In the genomic region with DNA sequence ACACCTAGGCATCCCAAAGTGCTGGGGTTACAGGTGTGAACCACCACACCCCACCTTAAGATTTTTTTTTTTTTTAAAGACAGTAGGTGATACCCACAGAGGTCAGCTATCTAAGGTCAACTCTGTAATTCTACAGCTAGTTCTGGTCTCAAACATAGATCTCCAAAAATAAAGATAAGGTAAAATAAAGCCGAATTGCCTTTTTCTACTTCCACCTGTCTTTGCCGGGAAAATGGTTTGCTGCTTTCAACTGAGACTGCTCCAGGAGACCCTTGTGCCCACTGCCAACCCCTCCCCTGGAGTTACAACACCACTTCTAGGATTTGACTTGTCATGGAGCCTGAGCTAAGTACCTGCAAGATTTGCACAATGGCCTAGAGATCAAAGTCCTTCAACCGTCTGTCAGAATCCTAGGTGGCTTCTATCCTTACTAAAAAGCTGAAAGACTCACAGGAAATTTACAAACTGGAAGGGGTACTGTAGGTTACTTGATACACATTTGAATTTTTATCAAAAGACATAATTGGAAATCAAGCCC, we compare ENCODE assay signal across 1 cellular context.
TF ChIP-seq lines count a peak whose summit lies in the region.

No MANE protein-coding gene starts in this region.

TF ChIP-seq in HepG2, 621 proteins besides CTCF, POLR2A, EP300 and RAD21 (continued from another document and continues in another):
- TF ChIP-seq, protein P1, sequence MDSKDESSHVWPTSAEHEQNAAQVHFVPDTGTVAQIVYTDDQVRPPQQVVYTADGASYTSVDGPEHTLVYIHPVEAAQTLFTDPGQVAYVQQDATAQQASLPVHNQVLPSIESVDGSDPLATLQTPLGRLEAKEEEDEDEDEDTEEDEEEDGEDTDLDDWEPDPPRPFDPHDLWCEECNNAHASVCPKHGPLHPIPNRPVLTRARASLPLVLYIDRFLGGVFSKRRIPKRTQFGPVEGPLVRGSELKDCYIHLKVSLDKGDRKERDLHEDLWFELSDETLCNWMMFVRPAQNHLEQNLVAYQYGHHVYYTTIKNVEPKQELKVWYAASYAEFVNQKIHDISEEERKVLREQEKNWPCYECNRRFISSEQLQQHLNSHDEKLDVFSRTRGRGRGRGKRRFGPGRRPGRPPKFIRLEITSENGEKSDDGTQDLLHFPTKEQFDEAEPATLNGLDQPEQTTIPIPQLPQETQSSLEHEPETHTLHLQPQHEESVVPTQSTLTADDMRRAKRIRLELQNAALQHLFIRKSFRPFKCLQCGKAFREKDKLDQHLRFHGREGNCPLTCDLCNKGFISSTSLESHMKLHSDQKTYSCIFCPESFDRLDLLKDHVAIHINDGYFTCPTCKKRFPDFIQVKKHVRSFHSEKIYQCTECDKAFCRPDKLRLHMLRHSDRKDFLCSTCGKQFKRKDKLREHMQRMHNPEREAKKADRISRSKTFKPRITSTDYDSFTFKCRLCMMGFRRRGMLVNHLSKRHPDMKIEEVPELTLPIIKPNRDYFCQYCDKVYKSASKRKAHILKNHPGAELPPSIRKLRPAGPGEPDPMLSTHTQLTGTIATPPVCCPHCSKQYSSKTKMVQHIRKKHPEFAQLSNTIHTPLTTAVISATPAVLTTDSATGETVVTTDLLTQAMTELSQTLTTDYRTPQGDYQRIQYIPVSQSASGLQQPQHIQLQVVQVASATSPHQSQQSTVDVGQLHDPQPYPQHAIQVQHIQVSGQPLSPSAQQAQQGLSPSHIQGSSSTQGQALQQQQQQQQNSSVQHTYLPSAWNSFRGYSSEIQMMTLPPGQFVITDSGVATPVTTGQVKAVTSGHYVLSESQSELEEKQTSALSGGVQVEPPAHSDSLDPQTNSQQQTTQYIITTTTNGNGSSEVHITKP (CRISPR knock-in tag; IDR thresholded peaks at IDR 0.05; ENCODE audit: low read depth): no peak
- TF ChIP-seq, protein P2, sequence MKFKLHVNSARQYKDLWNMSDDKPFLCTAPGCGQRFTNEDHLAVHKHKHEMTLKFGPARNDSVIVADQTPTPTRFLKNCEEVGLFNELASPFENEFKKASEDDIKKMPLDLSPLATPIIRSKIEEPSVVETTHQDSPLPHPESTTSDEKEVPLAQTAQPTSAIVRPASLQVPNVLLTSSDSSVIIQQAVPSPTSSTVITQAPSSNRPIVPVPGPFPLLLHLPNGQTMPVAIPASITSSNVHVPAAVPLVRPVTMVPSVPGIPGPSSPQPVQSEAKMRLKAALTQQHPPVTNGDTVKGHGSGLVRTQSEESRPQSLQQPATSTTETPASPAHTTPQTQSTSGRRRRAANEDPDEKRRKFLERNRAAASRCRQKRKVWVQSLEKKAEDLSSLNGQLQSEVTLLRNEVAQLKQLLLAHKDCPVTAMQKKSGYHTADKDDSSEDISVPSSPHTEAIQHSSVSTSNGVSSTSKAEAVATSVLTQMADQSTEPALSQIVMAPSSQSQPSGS (CRISPR knock-in tag; IDR thresholded peaks at IDR 0.05): peak; percentile 55; the same call in 1 of the 2 replicates
- TF ChIP-seq, protein P3, sequence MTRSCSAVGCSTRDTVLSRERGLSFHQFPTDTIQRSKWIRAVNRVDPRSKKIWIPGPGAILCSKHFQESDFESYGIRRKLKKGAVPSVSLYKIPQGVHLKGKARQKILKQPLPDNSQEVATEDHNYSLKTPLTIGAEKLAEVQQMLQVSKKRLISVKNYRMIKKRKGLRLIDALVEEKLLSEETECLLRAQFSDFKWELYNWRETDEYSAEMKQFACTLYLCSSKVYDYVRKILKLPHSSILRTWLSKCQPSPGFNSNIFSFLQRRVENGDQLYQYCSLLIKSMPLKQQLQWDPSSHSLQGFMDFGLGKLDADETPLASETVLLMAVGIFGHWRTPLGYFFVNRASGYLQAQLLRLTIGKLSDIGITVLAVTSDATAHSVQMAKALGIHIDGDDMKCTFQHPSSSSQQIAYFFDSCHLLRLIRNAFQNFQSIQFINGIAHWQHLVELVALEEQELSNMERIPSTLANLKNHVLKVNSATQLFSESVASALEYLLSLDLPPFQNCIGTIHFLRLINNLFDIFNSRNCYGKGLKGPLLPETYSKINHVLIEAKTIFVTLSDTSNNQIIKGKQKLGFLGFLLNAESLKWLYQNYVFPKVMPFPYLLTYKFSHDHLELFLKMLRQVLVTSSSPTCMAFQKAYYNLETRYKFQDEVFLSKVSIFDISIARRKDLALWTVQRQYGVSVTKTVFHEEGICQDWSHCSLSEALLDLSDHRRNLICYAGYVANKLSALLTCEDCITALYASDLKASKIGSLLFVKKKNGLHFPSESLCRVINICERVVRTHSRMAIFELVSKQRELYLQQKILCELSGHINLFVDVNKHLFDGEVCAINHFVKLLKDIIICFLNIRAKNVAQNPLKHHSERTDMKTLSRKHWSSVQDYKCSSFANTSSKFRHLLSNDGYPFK (CRISPR knock-in tag; IDR thresholded peaks at IDR 0.05; ENCODE audit: borderline replicate concordance): no peak
- TF ChIP-seq GATAD2A (CRISPR knock-in tag; IDR thresholded peaks at IDR 0.05): peak; percentile 97
- TF ChIP-seq SNRNP70 (IDR thresholded peaks at IDR 0.05; ENCODE audit: low read depth, low read length): no peak
- TF ChIP-seq HNF4A (CRISPR knock-in tag; IDR thresholded peaks at IDR 0.05): peak; percentile 98
- peak; percentile 79 for TF ChIP-seq NCOA2 (CRISPR knock-in tag; IDR thresholded peaks at IDR 0.05)
- TF ChIP-seq ZNF235 (CRISPR knock-in tag; IDR thresholded peaks at IDR 0.05; ENCODE audit: borderline replicate concordance): no peak
- no peak; the same call in 1 of the 2 replicates for TF ChIP-seq ZSCAN29 (CRISPR knock-in tag; conservative IDR thresholded peaks at IDR 0.05)
- peak; percentile 48; the same call in 1 of the 2 replicates for TF ChIP-seq TARDBP (CRISPR knock-in tag; IDR thresholded peaks at IDR 0.05)
- TF ChIP-seq HOXA9 (CRISPR knock-in tag; IDR thresholded peaks at IDR 0.05; ENCODE audit: borderline replicate concordance): no peak
- no peak for TF ChIP-seq GTF2F1 (IDR thresholded peaks at IDR 0.05; ENCODE audit: low read length)
- TF ChIP-seq RARA (CRISPR knock-in tag; IDR thresholded peaks at IDR 0.05): 0 out of 2 replicates have a peak, but pooled peaks have one; percentile 31
- TF ChIP-seq, protein P4, sequence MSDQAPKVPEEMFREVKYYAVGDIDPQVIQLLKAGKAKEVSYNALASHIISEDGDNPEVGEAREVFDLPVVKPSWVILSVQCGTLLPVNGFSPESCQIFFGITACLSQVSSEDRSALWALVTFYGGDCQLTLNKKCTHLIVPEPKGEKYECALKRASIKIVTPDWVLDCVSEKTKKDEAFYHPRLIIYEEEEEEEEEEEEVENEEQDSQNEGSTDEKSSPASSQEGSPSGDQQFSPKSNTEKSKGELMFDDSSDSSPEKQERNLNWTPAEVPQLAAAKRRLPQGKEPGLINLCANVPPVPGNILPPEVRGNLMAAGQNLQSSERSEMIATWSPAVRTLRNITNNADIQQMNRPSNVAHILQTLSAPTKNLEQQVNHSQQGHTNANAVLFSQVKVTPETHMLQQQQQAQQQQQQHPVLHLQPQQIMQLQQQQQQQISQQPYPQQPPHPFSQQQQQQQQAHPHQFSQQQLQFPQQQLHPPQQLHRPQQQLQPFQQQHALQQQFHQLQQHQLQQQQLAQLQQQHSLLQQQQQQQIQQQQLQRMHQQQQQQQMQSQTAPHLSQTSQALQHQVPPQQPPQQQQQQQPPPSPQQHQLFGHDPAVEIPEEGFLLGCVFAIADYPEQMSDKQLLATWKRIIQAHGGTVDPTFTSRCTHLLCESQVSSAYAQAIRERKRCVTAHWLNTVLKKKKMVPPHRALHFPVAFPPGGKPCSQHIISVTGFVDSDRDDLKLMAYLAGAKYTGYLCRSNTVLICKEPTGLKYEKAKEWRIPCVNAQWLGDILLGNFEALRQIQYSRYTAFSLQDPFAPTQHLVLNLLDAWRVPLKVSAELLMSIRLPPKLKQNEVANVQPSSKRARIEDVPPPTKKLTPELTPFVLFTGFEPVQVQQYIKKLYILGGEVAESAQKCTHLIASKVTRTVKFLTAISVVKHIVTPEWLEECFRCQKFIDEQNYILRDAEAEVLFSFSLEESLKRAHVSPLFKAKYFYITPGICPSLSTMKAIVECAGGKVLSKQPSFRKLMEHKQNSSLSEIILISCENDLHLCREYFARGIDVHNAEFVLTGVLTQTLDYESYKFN (CRISPR knock-in tag; conservative IDR thresholded peaks at IDR 0.05): peak; percentile 82
- TF ChIP-seq, protein P5, sequence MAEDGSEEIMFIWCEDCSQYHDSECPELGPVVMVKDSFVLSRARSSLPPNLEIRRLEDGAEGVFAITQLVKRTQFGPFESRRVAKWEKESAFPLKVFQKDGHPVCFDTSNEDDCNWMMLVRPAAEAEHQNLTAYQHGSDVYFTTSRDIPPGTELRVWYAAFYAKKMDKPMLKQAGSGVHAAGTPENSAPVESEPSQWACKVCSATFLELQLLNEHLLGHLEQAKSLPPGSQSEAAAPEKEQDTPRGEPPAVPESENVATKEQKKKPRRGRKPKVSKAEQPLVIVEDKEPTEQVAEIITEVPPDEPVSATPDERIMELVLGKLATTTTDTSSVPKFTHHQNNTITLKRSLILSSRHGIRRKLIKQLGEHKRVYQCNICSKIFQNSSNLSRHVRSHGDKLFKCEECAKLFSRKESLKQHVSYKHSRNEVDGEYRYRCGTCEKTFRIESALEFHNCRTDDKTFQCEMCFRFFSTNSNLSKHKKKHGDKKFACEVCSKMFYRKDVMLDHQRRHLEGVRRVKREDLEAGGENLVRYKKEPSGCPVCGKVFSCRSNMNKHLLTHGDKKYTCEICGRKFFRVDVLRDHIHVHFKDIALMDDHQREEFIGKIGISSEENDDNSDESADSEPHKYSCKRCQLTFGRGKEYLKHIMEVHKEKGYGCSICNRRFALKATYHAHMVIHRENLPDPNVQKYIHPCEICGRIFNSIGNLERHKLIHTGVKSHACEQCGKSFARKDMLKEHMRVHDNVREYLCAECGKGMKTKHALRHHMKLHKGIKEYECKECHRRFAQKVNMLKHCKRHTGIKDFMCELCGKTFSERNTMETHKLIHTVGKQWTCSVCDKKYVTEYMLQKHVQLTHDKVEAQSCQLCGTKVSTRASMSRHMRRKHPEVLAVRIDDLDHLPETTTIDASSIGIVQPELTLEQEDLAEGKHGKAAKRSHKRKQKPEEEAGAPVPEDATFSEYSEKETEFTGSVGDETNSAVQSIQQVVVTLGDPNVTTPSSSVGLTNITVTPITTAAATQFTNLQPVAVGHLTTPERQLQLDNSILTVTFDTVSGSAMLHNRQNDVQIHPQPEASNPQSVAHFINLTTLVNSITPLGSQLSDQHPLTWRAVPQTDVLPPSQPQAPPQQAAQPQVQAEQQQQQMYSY (CRISPR knock-in tag; IDR thresholded peaks at IDR 0.05): peak; percentile 47; the same call in 1 of the 2 replicates
- TF ChIP-seq JUNB (CRISPR knock-in tag; IDR thresholded peaks at IDR 0.05; ENCODE audit: borderline replicate concordance): no peak
- TF ChIP-seq, protein P6, sequence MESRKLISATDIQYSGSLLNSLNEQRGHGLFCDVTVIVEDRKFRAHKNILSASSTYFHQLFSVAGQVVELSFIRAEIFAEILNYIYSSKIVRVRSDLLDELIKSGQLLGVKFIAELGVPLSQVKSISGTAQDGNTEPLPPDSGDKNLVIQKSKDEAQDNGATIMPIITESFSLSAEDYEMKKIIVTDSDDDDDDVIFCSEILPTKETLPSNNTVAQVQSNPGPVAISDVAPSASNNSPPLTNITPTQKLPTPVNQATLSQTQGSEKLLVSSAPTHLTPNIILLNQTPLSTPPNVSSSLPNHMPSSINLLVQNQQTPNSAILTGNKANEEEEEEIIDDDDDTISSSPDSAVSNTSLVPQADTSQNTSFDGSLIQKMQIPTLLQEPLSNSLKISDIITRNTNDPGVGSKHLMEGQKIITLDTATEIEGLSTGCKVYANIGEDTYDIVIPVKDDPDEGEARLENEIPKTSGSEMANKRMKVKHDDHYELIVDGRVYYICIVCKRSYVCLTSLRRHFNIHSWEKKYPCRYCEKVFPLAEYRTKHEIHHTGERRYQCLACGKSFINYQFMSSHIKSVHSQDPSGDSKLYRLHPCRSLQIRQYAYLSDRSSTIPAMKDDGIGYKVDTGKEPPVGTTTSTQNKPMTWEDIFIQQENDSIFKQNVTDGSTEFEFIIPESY (CRISPR knock-in tag; IDR thresholded peaks at IDR 0.05): peak; percentile 50; the same call in 1 of the 2 replicates
- no peak for TF ChIP-seq HCFC1 (IDR thresholded peaks at IDR 0.05; ENCODE audit: low read depth, low read length)
- TF ChIP-seq NFE2 (CRISPR knock-in tag; IDR thresholded peaks at IDR 0.05): peak; percentile 61; the same call in 1 of the 2 replicates
- TF ChIP-seq, protein P7, sequence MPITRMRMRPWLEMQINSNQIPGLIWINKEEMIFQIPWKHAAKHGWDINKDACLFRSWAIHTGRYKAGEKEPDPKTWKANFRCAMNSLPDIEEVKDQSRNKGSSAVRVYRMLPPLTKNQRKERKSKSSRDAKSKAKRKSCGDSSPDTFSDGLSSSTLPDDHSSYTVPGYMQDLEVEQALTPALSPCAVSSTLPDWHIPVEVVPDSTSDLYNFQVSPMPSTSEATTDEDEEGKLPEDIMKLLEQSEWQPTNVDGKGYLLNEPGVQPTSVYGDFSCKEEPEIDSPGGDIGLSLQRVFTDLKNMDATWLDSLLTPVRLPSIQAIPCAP (CRISPR knock-in tag; IDR thresholded peaks at IDR 0.05; ENCODE audit: low read depth): no peak
- peak; percentile 98 for TF ChIP-seq CEBPB (IDR thresholded peaks at IDR 0.05; ENCODE audit: borderline replicate concordance, low read depth, low read length)
- peak; percentile 93 for TF ChIP-seq NCOR1 (IDR thresholded peaks at IDR 0.05; ENCODE audit: borderline replicate concordance, low read length)
- TF ChIP-seq TOPORS (CRISPR knock-in tag; IDR thresholded peaks at IDR 0.05): no peak
- TF ChIP-seq, protein P8, sequence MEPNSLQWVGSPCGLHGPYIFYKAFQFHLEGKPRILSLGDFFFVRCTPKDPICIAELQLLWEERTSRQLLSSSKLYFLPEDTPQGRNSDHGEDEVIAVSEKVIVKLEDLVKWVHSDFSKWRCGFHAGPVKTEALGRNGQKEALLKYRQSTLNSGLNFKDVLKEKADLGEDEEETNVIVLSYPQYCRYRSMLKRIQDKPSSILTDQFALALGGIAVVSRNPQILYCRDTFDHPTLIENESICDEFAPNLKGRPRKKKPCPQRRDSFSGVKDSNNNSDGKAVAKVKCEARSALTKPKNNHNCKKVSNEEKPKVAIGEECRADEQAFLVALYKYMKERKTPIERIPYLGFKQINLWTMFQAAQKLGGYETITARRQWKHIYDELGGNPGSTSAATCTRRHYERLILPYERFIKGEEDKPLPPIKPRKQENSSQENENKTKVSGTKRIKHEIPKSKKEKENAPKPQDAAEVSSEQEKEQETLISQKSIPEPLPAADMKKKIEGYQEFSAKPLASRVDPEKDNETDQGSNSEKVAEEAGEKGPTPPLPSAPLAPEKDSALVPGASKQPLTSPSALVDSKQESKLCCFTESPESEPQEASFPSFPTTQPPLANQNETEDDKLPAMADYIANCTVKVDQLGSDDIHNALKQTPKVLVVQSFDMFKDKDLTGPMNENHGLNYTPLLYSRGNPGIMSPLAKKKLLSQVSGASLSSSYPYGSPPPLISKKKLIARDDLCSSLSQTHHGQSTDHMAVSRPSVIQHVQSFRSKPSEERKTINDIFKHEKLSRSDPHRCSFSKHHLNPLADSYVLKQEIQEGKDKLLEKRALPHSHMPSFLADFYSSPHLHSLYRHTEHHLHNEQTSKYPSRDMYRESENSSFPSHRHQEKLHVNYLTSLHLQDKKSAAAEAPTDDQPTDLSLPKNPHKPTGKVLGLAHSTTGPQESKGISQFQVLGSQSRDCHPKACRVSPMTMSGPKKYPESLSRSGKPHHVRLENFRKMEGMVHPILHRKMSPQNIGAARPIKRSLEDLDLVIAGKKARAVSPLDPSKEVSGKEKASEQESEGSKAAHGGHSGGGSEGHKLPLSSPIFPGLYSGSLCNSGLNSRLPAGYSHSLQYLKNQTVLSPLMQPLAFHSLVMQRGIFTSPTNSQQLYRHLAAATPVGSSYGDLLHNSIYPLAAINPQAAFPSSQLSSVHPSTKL (CRISPR knock-in tag; IDR thresholded peaks at IDR 0.05): peak; percentile 87
- 0 out of 2 replicates have a peak, but pooled peaks have one; percentile 33 for TF ChIP-seq ZNF331 (CRISPR knock-in tag; IDR thresholded peaks at IDR 0.05)
- TF ChIP-seq CENPX (CRISPR knock-in tag; IDR thresholded peaks at IDR 0.05): no peak
- TF ChIP-seq ZNF792 (CRISPR knock-in tag; IDR thresholded peaks at IDR 0.05): peak; percentile 82
- no peak for TF ChIP-seq ZKSCAN5 (CRISPR knock-in tag; IDR thresholded peaks at IDR 0.05)
- TF ChIP-seq HNF4G (IDR thresholded peaks at IDR 0.05; ENCODE audit: borderline replicate concordance, low read depth, low read length): peak; percentile 98
- TF ChIP-seq HNF4G (CRISPR knock-in tag; IDR thresholded peaks at IDR 0.05; ENCODE audit: borderline replicate concordance, low read depth): peak; percentile 82
- TF ChIP-seq ZNF317 (CRISPR knock-in tag; IDR thresholded peaks at IDR 0.05): no peak
